In the genomic region with DNA sequence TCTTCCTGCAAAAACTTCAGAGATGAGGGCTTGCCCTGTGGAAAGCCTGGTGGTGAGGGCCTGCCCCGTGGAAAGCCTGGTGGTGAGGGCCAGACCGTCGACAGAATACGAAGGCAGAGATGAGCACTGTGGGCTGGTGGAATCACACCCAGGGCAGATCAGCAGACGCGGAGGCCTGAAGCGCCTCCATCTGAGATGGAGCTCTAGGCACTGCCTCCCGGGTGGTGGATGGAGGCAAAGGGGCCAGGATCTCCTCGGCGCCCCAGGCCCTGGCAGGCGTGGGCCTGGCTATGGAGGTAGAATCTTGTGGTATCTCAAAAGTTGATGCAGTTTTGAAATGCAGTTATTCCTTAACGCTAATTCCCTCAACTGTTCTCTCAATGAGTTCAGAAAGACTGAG, we compare ENCODE assay signal across 27 cellular contexts.
"Had no signal": no experiment of that assay in that cellular context is flagged by ENCODE, and none has a peak within 500 bp of the region (broad histone marks: within the 10 kb centered on the region; RNA-seq: fewer than 3 reads in every experiment).

No MANE protein-coding gene starts in this region.

- DNase-seq: activated CD4-positive, alpha-beta T cell treated with anti-CD3 and anti-CD28 coated beads for 1 hour; activated CD8-positive, alpha-beta memory T cell treated with anti-CD3 and anti-CD28 coated beads, Interleukin-2, amount 50 U/mL, for 4 hours; activated gamma-delta T cell; activated T-cell treated with anti-CD3 and anti-CD28 coated beads, Interleukin-2, amount 50 U/mL, for 48 hours; central memory CD4-positive, alpha-beta T cell; effector memory CD8-positive, alpha-beta T cell; esophagus squamous epithelium; gastrocnemius medialis; hippocampal formation; left ventricle myocardium superior; mammary epithelial cell; midbrain; nucleus accumbens; retina; sigmoid colon; stimulated activated CD4-positive, alpha-beta T cell treated with anti-CD3 and anti-CD28 coated beads, Interleukin-4, amount 100 ng/mL, for 1 hour; stimulated activated naive CD4-positive, alpha-beta T cell treated with Interleukin-2 at 50 U/mL for 16 hours; SW 1271; T-helper 17 cell; upper lobe of left lung had no signal

- H3K36me3 Mint-ChIP-seq: activated naive CD4-positive, alpha-beta T cell treated with anti-CD3 and anti-CD28 coated beads, Interleukin-2, amount 50 U/mL, for 24 hours; natural killer cell treated with Interleukin-12 subunit alpha and Interleukin-12 subunit beta and Interleukin-15 and Interleukin-18, amount 100 ng/mL, for 72 hours had no signal

- H3K27ac ChIP-seq: dorsolateral prefrontal cortex, esophagus squamous epithelium, gastrocnemius medialis, sigmoid colon, SK-N-MC, upper lobe of left lung, VCaP had no signal

- H3K36me3 ChIP-seq: esophagus squamous epithelium, gastrocnemius medialis, sigmoid colon, upper lobe of left lung had no signal

- H3K9me3 Mint-ChIP-seq: activated naive CD4-positive, alpha-beta T cell treated with anti-CD3 and anti-CD28 coated beads, Interleukin-2, amount 50 U/mL, for 24 hours had no signal

- H3K4me1 ChIP-seq: esophagus squamous epithelium, sigmoid colon, upper lobe of left lung had no signal

- H3K4me2 ChIP-seq: smooth muscle cell had no signal

- H3K27me3 Mint-ChIP-seq: activated naive CD4-positive, alpha-beta T cell treated with anti-CD3 and anti-CD28 coated beads, Interleukin-2, amount 50 U/mL, for 24 hours had no signal

- H3K9me3 ChIP-seq: esophagus squamous epithelium, gastrocnemius medialis, sigmoid colon, upper lobe of left lung had no signal

- H3K4me3 Mint-ChIP-seq: activated naive CD4-positive, alpha-beta T cell treated with anti-CD3 and anti-CD28 coated beads, Interleukin-2, amount 50 U/mL, for 24 hours; effector memory CD8-positive, alpha-beta T cell; natural killer cell treated with Interleukin-12 subunit alpha and Interleukin-12 subunit beta and Interleukin-15 and Interleukin-18, amount 100 ng/mL, for 72 hours; T-helper 17 cell had no signal

- H3K4me3 ChIP-seq: dorsolateral prefrontal cortex, esophagus squamous epithelium, gastrocnemius medialis, sigmoid colon, SK-N-MC, smooth muscle cell, upper lobe of left lung had no signal

- H3K27me3 ChIP-seq: dorsolateral prefrontal cortex, gastrocnemius medialis, sigmoid colon, upper lobe of left lung had no signal

- H3K27ac Mint-ChIP-seq: activated naive CD4-positive, alpha-beta T cell treated with anti-CD3 and anti-CD28 coated beads, Interleukin-2, amount 50 U/mL, for 24 hours; effector memory CD8-positive, alpha-beta T cell; natural killer cell treated with Interleukin-12 subunit alpha and Interleukin-12 subunit beta and Interleukin-15 and Interleukin-18, amount 100 ng/mL, for 72 hours; progenitor cell of endocrine pancreas; T-helper 17 cell had no signal

- H3K4me1 Mint-ChIP-seq: activated naive CD4-positive, alpha-beta T cell treated with anti-CD3 and anti-CD28 coated beads, Interleukin-2, amount 50 U/mL, for 24 hours had no signal

- ATAC-seq: effector memory CD8-positive, alpha-beta T cell; gastrocnemius medialis; left ventricle myocardium superior; natural killer cell treated with Interleukin-12 subunit alpha and Interleukin-12 subunit beta and Interleukin-15 and Interleukin-18, amount 100 ng/mL, for 72 hours; T-helper 17 cell had no signal
